Comparison of ENCODE assay signal across 13 cellular contexts in genomic region chr20:4815618-4816017, GRCh38. TPM values are rescaled to one million over a fixed set of nuclear protein-coding genes. Genes with fewer than 3 reads are reported as not detected.
DNase-seq lines count a peak whose midpoint lies in the region; ATAC-seq, FAIRE-seq and TF ChIP-seq lines count a peak whose summit lies in the region.
"Had no signal": no experiment of that assay in that cellular context is flagged by ENCODE, and none has a peak within 500 bp of the region (broad histone marks: within the 10 kb centered on the region; RNA-seq: fewer than 3 reads in every experiment).

No MANE protein-coding gene starts in this region.

- H2BK12ac ChIP-seq in neuronal stem cell (ENCODE audit: low read length), result no peak overlapping the region

- H3K36me3 Mint-ChIP-seq in activated naive CD4-positive, alpha-beta T cell treated with anti-CD3 and anti-CD28 coated beads for 36 hours (ENCODE audit: low read depth), result peaks cover 16% of the 10 kb centered on the region
- H3K36me3 Mint-ChIP-seq in activated CD4-positive, alpha-beta memory T cell treated with anti-CD3 and anti-CD28 coated beads, Interleukin-2, amount 10 ng/mL, durations not matched to agents 7 days and 5 days (ENCODE audit: low read depth), result peaks cover 80% of the 10 kb centered on the region
- peaks cover 3% of the 10 kb centered on the region for H3K36me3 Mint-ChIP-seq in type B pancreatic cell

- no peak overlapping the region for H2BK15ac ChIP-seq in neuronal stem cell (ENCODE audit: low read length)

- no peaks in the 10 kb centered on the region for H3K36me3 ChIP-seq in kidney (ENCODE audit: control insufficient read depth in 1 of 2, insufficient read depth in 2 of 2, low read length in 2 of 2)
- H3K36me3 ChIP-seq in neuronal stem cell (replicated peaks in 1 of 2; ENCODE audit: control insufficient read depth in 2 of 2, insufficient read depth in 2 of 2, low read length in 2 of 2), result peaks cover 6 to 92% of the 10 kb centered on the region in 2 donors

- H3K27me3 Mint-ChIP-seq in activated naive CD4-positive, alpha-beta T cell treated with anti-CD3 and anti-CD28 coated beads for 36 hours (ENCODE audit: low read depth), result no peaks in the 10 kb centered on the region
- H3K27me3 Mint-ChIP-seq in activated CD4-positive, alpha-beta memory T cell treated with anti-CD3 and anti-CD28 coated beads, Interleukin-2, amount 10 ng/mL, durations not matched to agents 7 days and 5 days, result no peaks in the 10 kb centered on the region
- H3K27me3 Mint-ChIP-seq in type B pancreatic cell, result peaks cover 4% of the 10 kb centered on the region

- no peak overlapping the region for H4K8ac ChIP-seq in neuronal stem cell (ENCODE audit: low read depth, low read length)

- TF ChIP-seq CTCF in kidney (IDR thresholded peaks at IDR 0.05; ENCODE audit: borderline replicate concordance, extremely low read depth, insufficient read depth) (no peak), type B pancreatic cell (conservative IDR thresholded peaks at IDR 0.05) (no peak)

- no peak overlapping the region for H2BK120ac ChIP-seq in neuronal stem cell (ENCODE audit: low read depth, low read length)

- H3K27ac Mint-ChIP-seq in activated naive CD4-positive, alpha-beta T cell treated with anti-CD3 and anti-CD28 coated beads for 36 hours, result peak overlapping the region; percentile 98
- H3K27ac Mint-ChIP-seq in activated CD4-positive, alpha-beta memory T cell treated with anti-CD3 and anti-CD28 coated beads, Interleukin-2, amount 10 ng/mL, durations not matched to agents 7 days and 5 days, result peak overlapping the region; percentile 98
- H3K27ac Mint-ChIP-seq in type B pancreatic cell, result peak overlapping the region; percentile 50

- H3K18ac ChIP-seq in neuronal stem cell (ENCODE audit: low read length), result no peak overlapping the region

- H3K23ac ChIP-seq in neuronal stem cell (ENCODE audit: low read depth, low read length, poor library complexity), result no peak overlapping the region

- H2AFZ ChIP-seq in neuronal stem cell (ENCODE audit: low read length), result no peak overlapping the region

- H3K4me3 ChIP-seq in kidney (ENCODE audit: low read length in 2 of 2) (no peak overlapping the region), neuronal stem cell (ENCODE audit: low read length in 2 of 2) (peak overlapping the region in 1 of 2 donors; percentile 32)
- H3K4me3 ChIP-seq: smooth muscle cell had no signal

- H3K9ac ChIP-seq in kidney (ENCODE audit: low read length in 2 of 2), result no peak overlapping the region
- H3K9ac ChIP-seq in neuronal stem cell (ENCODE audit: low read depth, low read length, poor library complexity), result no peak overlapping the region

- H2AK5ac ChIP-seq in neuronal stem cell (ENCODE audit: low read depth, low read length), result no peak overlapping the region

- H2BK5ac ChIP-seq in neuronal stem cell (ENCODE audit: low read length), result no peak overlapping the region

- CTCF ChIA-PET in activated naive CD4-positive, alpha-beta T cell treated with anti-CD3 and anti-CD28 coated beads for 36 hours (lab: Charles Lee), result interaction anchor here (1.5 to 1.6 kb wide), 2 partner anchors 140 to 285 kb away, joined by 3 to 7 read pairs; no protein-coding TSS in a partner anchor
- CTCF ChIA-PET in activated CD4-positive, alpha-beta memory T cell treated with anti-CD3 and anti-CD28 coated beads, Interleukin-2, amount 10 ng/mL, durations not matched to agents 7 days and 5 days (lab: Charles Lee), result interaction anchor here (0.7 to 1.2 kb wide), 5 partner anchors 22 to 285 kb away, joined by 3 to 5 read pairs (median 3); no protein-coding TSS in a partner anchor

- no peak overlapping the region for H4K91ac ChIP-seq in neuronal stem cell (ENCODE audit: low read depth, low read length, poor library complexity)

- H3K4me3 Mint-ChIP-seq in activated naive CD4-positive, alpha-beta T cell treated with anti-CD3 and anti-CD28 coated beads for 36 hours, result peak overlapping the region; percentile 93
- peak overlapping the region; percentile 96 for H3K4me3 Mint-ChIP-seq in activated CD4-positive, alpha-beta memory T cell treated with anti-CD3 and anti-CD28 coated beads, Interleukin-2, amount 10 ng/mL, durations not matched to agents 7 days and 5 days
- no peak overlapping the region for H3K4me3 Mint-ChIP-seq in type B pancreatic cell

- H3K27me3 ChIP-seq in neuronal stem cell (ENCODE audit: control insufficient read depth in 3 of 3, insufficient read depth in 3 of 3, low read depth in 1 of 3, low read length in 3 of 3), result no peaks in the 10 kb centered on the region

- H3K4me1 ChIP-seq in kidney (ENCODE audit: control insufficient read depth in 1 of 2, insufficient read depth in 1 of 2, low read depth in 1 of 2, low read length in 2 of 2) (peaks cover 3 to 10% of the 10 kb centered on the region in 2 donors), neuronal stem cell (ENCODE audit: control insufficient read depth in 2 of 2, insufficient read depth in 1 of 2, low read depth in 1 of 2, low read length in 2 of 2) (peaks cover 0 to 6% of the 10 kb centered on the region in 2 donors)

- FAIRE-seq in kidney (lab: Jason Lieb, UNC), result no peak

- ATAC-seq in sciatic nerve (no peak), left colon (no peak)

- no peak overlapping the region for H3K4me2 ChIP-seq in neuronal stem cell (ENCODE audit: insufficient read depth, low read length, poor library complexity, severe bottlenecking)
- H3K4me2 ChIP-seq: smooth muscle cell had no signal

- intact Hi-C loops in activated naive CD4-positive, alpha-beta T cell treated with anti-CD3 and anti-CD28 coated beads for 36 hours (cut with micrococcal nuclease), result loop anchor here (2.0 kb wide), 1 partner anchor 185 kb away; the partner anchor contains the start of gene SLC23A2
- intact Hi-C loops in kidney (cut with DNase I), result no loop called here
- intact Hi-C loops in sciatic nerve (cut with DNase I), result no loop called here
- intact Hi-C loops in left colon (cut with DNase I, micrococcal nuclease), result no loop called here

- no peaks in the 10 kb centered on the region for H3K9me3 Mint-ChIP-seq in activated naive CD4-positive, alpha-beta T cell treated with anti-CD3 and anti-CD28 coated beads for 36 hours
- H3K9me3 Mint-ChIP-seq in activated CD4-positive, alpha-beta memory T cell treated with anti-CD3 and anti-CD28 coated beads, Interleukin-2, amount 10 ng/mL, durations not matched to agents 7 days and 5 days, result no peaks in the 10 kb centered on the region
- H3K9me3 Mint-ChIP-seq in type B pancreatic cell, result peaks cover 7% of the 10 kb centered on the region

- no peaks in the 10 kb centered on the region for H3K79me1 ChIP-seq in neuronal stem cell (ENCODE audit: low read depth, low read length)

- no peak overlapping the region for H3K14ac ChIP-seq in neuronal stem cell (ENCODE audit: low read length)

- H3K27ac ChIP-seq in kidney (ENCODE audit: low read depth in 2 of 2, low read length in 2 of 2) (no peak overlapping the region), neuronal stem cell (replicated peaks; ENCODE audit: low read length) (no peak overlapping the region)

- no peak overlapping the region for H3K4ac ChIP-seq in neuronal stem cell (ENCODE audit: low read length)

- WGBS in neuronal stem cell (ENCODE audit: extremely low coverage in 2 of 2, insufficient read length in 2 of 2, insufficient replicate concordance in 1 of 2), 2 donors, result no CpG with 5 or more reads among the region's 5 CpGs

- POLR2A ChIA-PET in activated CD4-positive, alpha-beta memory T cell treated with anti-CD3 and anti-CD28 coated beads, Interleukin-2, amount 10 ng/mL, durations not matched to agents 7 days and 5 days (lab: Charles Lee), result interaction anchor here (1.6 to 5.1 kb wide), 7 partner anchors 20 to 311 kb away, joined by 5 to 102 read pairs (median 13); partner anchors contain the start of genes CDS2 and PCNA

- H3K4me1 Mint-ChIP-seq in activated naive CD4-positive, alpha-beta T cell treated with anti-CD3 and anti-CD28 coated beads for 36 hours (ENCODE audit: low read depth), result peaks cover 66% of the 10 kb centered on the region
- peaks cover 72% of the 10 kb centered on the region for H3K4me1 Mint-ChIP-seq in activated CD4-positive, alpha-beta memory T cell treated with anti-CD3 and anti-CD28 coated beads, Interleukin-2, amount 10 ng/mL, durations not matched to agents 7 days and 5 days
- peaks cover 19% of the 10 kb centered on the region for H3K4me1 Mint-ChIP-seq in type B pancreatic cell (ENCODE audit: unreplicated experiment)

- H3K9me3 ChIP-seq in kidney (ENCODE audit: control insufficient read depth in 1 of 2, low read length in 2 of 2), result no peaks in the 10 kb centered on the region
- H3K9me3 ChIP-seq in neuronal stem cell (replicated peaks in 1 of 2; ENCODE audit: control insufficient read depth in 2 of 2, insufficient read depth in 1 of 2, low read depth in 1 of 2, low read length in 2 of 2), result peaks cover 0 to 8% of the 10 kb centered on the region in 2 donors

- DNase-seq in activated naive CD4-positive, alpha-beta T cell treated with anti-CD3 and anti-CD28 coated beads for 36 hours, result no peak
- no peak for DNase-seq in activated naive CD4-positive, alpha-beta T cell (lab: John Stamatoyannopoulos, UW)
- DNase-seq in activated CD4-positive, alpha-beta memory T cell treated with anti-CD3 and anti-CD28 coated beads, Interleukin-2, amount 10 ng/mL, durations not matched to agents 7 days and 5 days, result no peak
- DNase-seq in kidney, result peak; percentile 42
- DNase-seq in type B pancreatic cell (ENCODE audit: extremely low spot score, unreplicated experiment), result no peak
- no peak for DNase-seq in sciatic nerve (ENCODE audit: low spot score)
- no peak for DNase-seq in left colon
- no peak for DNase-seq in neuronal stem cell (ENCODE audit: low spot score)
- DNase-seq: effector CD8-positive, alpha-beta T cell; NCI-H146; NCI-H748 treated with DMSO at 0.1 percent for 48 hours; SIG-M5 had no signal

RNA-seq across cellular contexts. Expression of gene RASSF2, which starts 7.8 kb away (rescaled TPM):
- total RNA-seq in activated naive CD4-positive, alpha-beta T cell treated with anti-CD3 and anti-CD28 coated beads for 36 hours, result 10 to 100 TPM; 26.7 to 27.9 TPM
- 10 to 100 TPM; 69.1 to 70.6 TPM for total RNA-seq in activated CD4-positive, alpha-beta memory T cell treated with anti-CD3 and anti-CD28 coated beads, Interleukin-2, amount 10 ng/mL, durations not matched to agents 7 days and 5 days
- total RNA-seq in kidney (17.8 TPM), type B pancreatic cell (ENCODE audit: low replicate concordance) (11.7 and 37.9 TPM in 2 replicates), sciatic nerve (36.6 TPM), left colon (1 to 10 TPM; 1.9 to 5.9 TPM)
- polyA plus RNA-seq in kidney (ENCODE audit: insufficient read depth, low read depth, low replicate concordance), result 1.2 TPM
- 12.6 TPM for polyA plus RNA-seq in neuronal stem cell (2013, experiment 1 of 2)
- polyA plus RNA-seq in neuronal stem cell (2013, experiment 2 of 2), result 12.9 TPM
